Comparison of ENCODE assay signal across 1 cellular context in genomic region chr12:51262758-51263177, GRCh38.
TF ChIP-seq lines count a peak whose summit lies in the region.

No MANE protein-coding gene starts in this region.

TF ChIP-seq in GM12878, 131 proteins besides CTCF, POLR2A, EP300 and RAD21:
- no peak for TF ChIP-seq GATAD2B (conservative IDR thresholded peaks at IDR 0.05; ENCODE audit: low read depth)
- no peak for TF ChIP-seq RELB (IDR thresholded peaks at IDR 0.05; ENCODE audit: low read depth)
- peak; percentile 45; the same call in 1 of the 2 replicates for TF ChIP-seq SMC3 (IDR thresholded peaks at IDR 0.05; ENCODE audit: borderline replicate concordance, low read length)
- TF ChIP-seq BCL3 (IDR thresholded peaks at IDR 0.05; ENCODE audit: borderline replicate concordance, insufficient read depth, low read depth, low read length, poor library complexity, severe bottlenecking) = no peak
